Comparison of ENCODE assay signal across 9 cellular contexts in genomic region chr3:45915518-45916231, GRCh38. TPM values are rescaled to one million over a fixed set of nuclear protein-coding genes. Genes with fewer than 3 reads are reported as not detected.
DNase-seq lines count a peak whose midpoint lies in the region; ATAC-seq and TF ChIP-seq lines count a peak whose summit lies in the region.
"Had no signal": no experiment of that assay in that cellular context is flagged by ENCODE, and none has a peak within 500 bp of the region (broad histone marks: within the 10 kb centered on the region; RNA-seq: fewer than 3 reads in every experiment).

No MANE protein-coding gene starts in this region.

- H3K9me3 Mint-ChIP-seq in activated naive CD4-positive, alpha-beta T cell treated with anti-CD3 and anti-CD28 coated beads for 36 hours, result no peaks in the 10 kb centered on the region
- no peaks in the 10 kb centered on the region for H3K9me3 Mint-ChIP-seq in memory B cell
- H3K9me3 Mint-ChIP-seq in stimulated activated effector memory CD8-positive, alpha-beta T cell treated with anti-CD3 and anti-CD28 coated beads, Interleukin-12 subunit alpha, Interleukin-12 subunit beta, amount 100 ng/mL, for 72 hours, result no peaks in the 10 kb centered on the region

- no peak for TF ChIP-seq POLR2A in Peyer's patch (IDR thresholded peaks at IDR 0.05)

- H3K36me3 Mint-ChIP-seq in activated naive CD4-positive, alpha-beta T cell treated with anti-CD3 and anti-CD28 coated beads for 36 hours (ENCODE audit: low read depth), result peaks cover 6% of the 10 kb centered on the region
- H3K36me3 Mint-ChIP-seq in memory B cell, result peaks cover 5% of the 10 kb centered on the region
- peaks cover 53% of the 10 kb centered on the region for H3K36me3 Mint-ChIP-seq in stimulated activated effector memory CD8-positive, alpha-beta T cell treated with anti-CD3 and anti-CD28 coated beads, Interleukin-12 subunit alpha, Interleukin-12 subunit beta, amount 100 ng/mL, for 72 hours

- H3K4me1 Mint-ChIP-seq in activated naive CD4-positive, alpha-beta T cell treated with anti-CD3 and anti-CD28 coated beads for 36 hours (ENCODE audit: low read depth), result peaks cover 24% of the 10 kb centered on the region
- peaks cover 5% of the 10 kb centered on the region for H3K4me1 Mint-ChIP-seq in memory B cell
- peaks cover 54% of the 10 kb centered on the region for H3K4me1 Mint-ChIP-seq in stimulated activated effector memory CD8-positive, alpha-beta T cell treated with anti-CD3 and anti-CD28 coated beads, Interleukin-12 subunit alpha, Interleukin-12 subunit beta, amount 100 ng/mL, for 72 hours

- no peak overlapping the region for H3K4me3 Mint-ChIP-seq in activated naive CD4-positive, alpha-beta T cell treated with anti-CD3 and anti-CD28 coated beads for 36 hours
- H3K4me3 Mint-ChIP-seq in memory B cell, result peak overlapping the region; percentile 73
- peak overlapping the region; percentile 68 for H3K4me3 Mint-ChIP-seq in stimulated activated effector memory CD8-positive, alpha-beta T cell treated with anti-CD3 and anti-CD28 coated beads, Interleukin-12 subunit alpha, Interleukin-12 subunit beta, amount 100 ng/mL, for 72 hours

- H3K4me3 ChIP-seq in Peyer's patch, result peak overlapping the region; percentile 0 to 18 (median 12)

- no peak for TF ChIP-seq CTCF in Peyer's patch (IDR thresholded peaks at IDR 0.05)

- peaks cover 7% of the 10 kb centered on the region for H3K27me3 Mint-ChIP-seq in activated naive CD4-positive, alpha-beta T cell treated with anti-CD3 and anti-CD28 coated beads for 36 hours (ENCODE audit: low read depth)
- H3K27me3 Mint-ChIP-seq in memory B cell, result no peaks in the 10 kb centered on the region

- peaks cover 0 to 10% (median 0%) of the 10 kb centered on the region in 4 donors for H3K4me1 ChIP-seq in Peyer's patch

- H3K27me3 ChIP-seq in Peyer's patch, result no peaks in the 10 kb centered on the region

- no peaks in the 10 kb centered on the region for H3K9me3 ChIP-seq in Peyer's patch

- DNase-seq in Peyer's patch (peak in 2 of 3 donors; percentile 74 to 83), memory B cell (ENCODE audit: low spot score in 2 of 2) (no peak), NCI-H187 (lab: John Stamatoyannopoulos, UW) (no peak), NCI-H510A treated with DMSO at 0.1 percent for 48 hours (lab: John Stamatoyannopoulos, UW) (no peak)
- DNase-seq in activated naive CD4-positive, alpha-beta T cell treated with anti-CD3 and anti-CD28 coated beads for 36 hours, result peak; percentile 83
- peak; percentile 71 to 90 for DNase-seq in stimulated activated effector memory CD8-positive, alpha-beta T cell treated with anti-CD3 and anti-CD28 coated beads, Interleukin-12 subunit alpha, Interleukin-12 subunit beta, amount 100 ng/mL, for 72 hours (ENCODE audit: low spot score in 2 of 2)

- CTCF ChIA-PET in activated naive CD4-positive, alpha-beta T cell treated with anti-CD3 and anti-CD28 coated beads for 36 hours (lab: Charles Lee), result interaction anchor here (0.8 kb wide), 1 partner anchor 11 kb away, joined by 5 read pairs; no protein-coding TSS in a partner anchor

- ATAC-seq in GM18868 (IDR thresholded peaks at IDR 0.05; ENCODE audit: unreplicated experiment) (peak; percentile 91), HG02884 (IDR thresholded peaks at IDR 0.05; ENCODE audit: unreplicated experiment) (peak; percentile 91), memory B cell (ENCODE audit: low read depth) (peak; percentile 77)
- ATAC-seq in stimulated activated effector memory CD8-positive, alpha-beta T cell treated with anti-CD3 and anti-CD28 coated beads, Interleukin-12 subunit alpha, Interleukin-12 subunit beta, amount 100 ng/mL, for 72 hours, result peak; percentile 95

- intact Hi-C loops in activated naive CD4-positive, alpha-beta T cell treated with anti-CD3 and anti-CD28 coated beads for 36 hours (cut with micrococcal nuclease), result loop anchor here (1.0 to 10.0 kb wide), 5 partner anchors 54 to 403 kb away; partner anchors contain the start of genes LIMD1 and LZTFL1

- H3K27ac ChIP-seq in Peyer's patch, result peak overlapping the region; percentile 40 to 70 (median 64)

- H3K36me3 ChIP-seq in Peyer's patch, result peaks cover 0 to 13% (median 0%) of the 10 kb centered on the region in 3 donors

- H3K27ac Mint-ChIP-seq in activated naive CD4-positive, alpha-beta T cell treated with anti-CD3 and anti-CD28 coated beads for 36 hours, result no peak overlapping the region
- peak overlapping the region; percentile 41 for H3K27ac Mint-ChIP-seq in memory B cell
- H3K27ac Mint-ChIP-seq in stimulated activated effector memory CD8-positive, alpha-beta T cell treated with anti-CD3 and anti-CD28 coated beads, Interleukin-12 subunit alpha, Interleukin-12 subunit beta, amount 100 ng/mL, for 72 hours, result peak overlapping the region; percentile 82

RNA-seq across cellular contexts. Expression of gene CXCR6, which starts 27.6 kb away (rescaled TPM):
- 1 to 10 TPM in 3 of 4 donors, not detected in 1; 1.7 to 3.6 (median 2.5) TPM for total RNA-seq in Peyer's patch
- under 1 TPM in 1 of 2 experiments, not detected in 1; 0.30 TPM for total RNA-seq in activated naive CD4-positive, alpha-beta T cell treated with anti-CD3 and anti-CD28 coated beads for 36 hours
- total RNA-seq: endothelial cell of umbilical vein had no signal

RNA-seq across cellular contexts. Expression of gene CCR9, which starts 29.3 kb away (rescaled TPM):
- 1 to 10 TPM; 2.1 to 7.4 (median 3.7) TPM for total RNA-seq in Peyer's patch
- total RNA-seq in activated naive CD4-positive, alpha-beta T cell treated with anti-CD3 and anti-CD28 coated beads for 36 hours, result not detected
- total RNA-seq: endothelial cell of umbilical vein had no signal

Comparison
In these comparisons a context has a peak if more than half of its experiments do, and no peak if none do; other contexts are left out.
1. DNase-seq: peak in Peyer's patch (2 of 3), activated naive CD4-positive, alpha-beta T cell treated with anti-CD3 and anti-CD28 coated beads for 36 hours (single experiment) and stimulated activated effector memory CD8-positive, alpha-beta T cell treated with anti-CD3 and anti-CD28 coated beads, Interleukin-12 subunit alpha, Interleukin-12 subunit beta, amount 100 ng/mL, for 72 hours (2 of 2); none in memory B cell (0 of 2), NCI-H187 (0 of 2) and NCI-H510A treated with DMSO at 0.1 percent for 48 hours (single experiment).
2. Peak in every context shown above with its lines, with median percentiles within 50 percentile points of each other: ATAC-seq.